Comparison of ENCODE assay signal across 15 cellular contexts in the genomic region with DNA sequence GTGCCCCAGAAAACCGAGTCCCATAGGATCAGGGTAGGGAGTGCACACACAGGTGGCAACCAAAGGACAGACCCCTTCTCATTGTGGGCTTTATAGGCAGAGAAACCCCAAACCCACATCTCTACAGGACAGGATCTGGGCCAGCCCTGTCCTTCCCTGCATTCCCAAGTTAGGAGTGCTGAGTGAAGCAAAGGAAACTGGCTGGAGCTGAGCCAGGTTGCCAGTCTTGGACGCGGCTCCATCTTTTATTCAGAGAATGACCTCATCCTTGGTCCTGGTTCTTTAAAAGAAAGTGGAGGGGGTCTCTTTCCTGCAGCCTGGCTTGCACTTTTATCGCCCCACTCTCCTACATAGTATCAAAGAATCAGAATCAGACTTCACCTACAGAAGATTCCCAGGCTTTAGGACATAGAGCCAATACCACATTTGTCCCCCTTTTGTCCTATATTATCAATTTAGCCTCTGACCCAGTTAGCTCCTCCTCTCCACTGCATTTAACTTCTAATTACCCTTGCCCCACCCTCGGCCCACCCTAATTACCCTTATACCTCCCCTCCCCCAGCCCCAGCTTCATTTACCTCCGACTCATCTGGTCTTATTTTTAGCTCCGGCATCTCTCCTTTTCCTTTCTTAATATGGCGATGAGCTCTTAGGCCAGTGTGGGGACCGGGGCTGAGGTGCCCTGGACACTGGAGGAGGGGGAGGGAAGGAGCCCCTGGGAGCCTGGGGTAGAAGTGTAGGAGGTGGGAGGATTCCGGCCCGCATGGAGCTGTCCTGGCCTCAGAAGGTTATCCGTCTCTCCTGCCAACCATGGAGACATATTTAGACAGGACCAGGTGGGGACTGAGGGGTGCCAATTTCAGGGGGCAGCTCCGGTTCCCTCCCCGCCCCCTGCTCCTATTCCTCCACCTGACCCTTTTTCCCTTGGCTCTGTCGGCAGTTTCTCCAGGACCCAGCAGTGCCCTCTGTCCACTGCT. TPM values are rescaled to one million over a fixed set of nuclear protein-coding genes. Genes with fewer than 3 reads are reported as not detected.
DNase-seq lines count a peak whose midpoint lies in the region; TF ChIP-seq lines count a peak whose summit lies in the region.
"Had no signal": no experiment of that assay in that cellular context is flagged by ENCODE, and none has a peak within 500 bp of the region (broad histone marks: within the 10 kb centered on the region; RNA-seq: fewer than 3 reads in every experiment).

Gene CASQ1, plus strand, starts transcription at position 927 of the 977 bp plus-strand sequence. CDS start 177 bp downstream, outside the sequence.

- no peak within 1 kb of the TSS for H3K4me3 Mint-ChIP-seq in HFFc6
- H3K4me3 Mint-ChIP-seq: immature natural killer cell, natural killer cell had no signal

- H3K79me2 ChIP-seq in osteoblast (ENCODE audit: insufficient read depth, low read length), result no peaks in the 10 kb centered on the region

- TF ChIP-seq CTCF in fibroblast of the aortic adventitia (IDR thresholded peaks at IDR 0.05; ENCODE audit: insufficient read depth, low read length) (no peak), osteoblast (IDR thresholded peaks at IDR 0.05; ENCODE audit: extremely low read depth, low read depth, low read length) (no peak), HFFc6 (IDR thresholded peaks at IDR 0.05) (no peak)

- H3K27me3 Mint-ChIP-seq in HFFc6 (ENCODE audit: insufficient read depth), result peaks cover 13% of the 10 kb centered on the region

- H3K27me3 ChIP-seq in osteoblast (ENCODE audit: insufficient read depth, low read length), result no peaks in the 10 kb centered on the region
- H3K27me3 ChIP-seq: vagina had no signal

- no peak within 1 kb of the TSS for H3K27ac Mint-ChIP-seq in HFFc6
- H3K27ac Mint-ChIP-seq: immature natural killer cell, natural killer cell had no signal

- H3K36me3 ChIP-seq in osteoblast (ENCODE audit: insufficient read depth, low read length), result no peaks in the 10 kb centered on the region
- H3K36me3 ChIP-seq: vagina had no signal

- no peaks in the 10 kb centered on the region for H3K9me3 ChIP-seq in osteoblast (ENCODE audit: low read depth, low read length)
- H3K9me3 ChIP-seq: vagina had no signal

- DNase-seq in AG08396 (ENCODE audit: low spot score) (peak; percentile 43), NCI-H226 (peak; percentile 69), fibroblast of the aortic adventitia (ENCODE audit: low read depth) (peak; percentile 50), osteoblast (ENCODE audit: insufficient read length, low spot score, missing footprints) (no peak), SW480 (ENCODE audit: low spot score) (no peak), KBM-7 (no peak), HFFc6 (no peak)
- DNase-seq in activated CD4-positive, alpha-beta T cell treated with anti-CD3 and anti-CD28 coated beads for 1 hour, result no peak
- DNase-seq: DMS79, immature natural killer cell, natural killer cell, NCI-H510A treated with DMSO at 0.1 percent for 48 hours, SHP77 treated with DMSO at 0.1 percent for 48 hours had no signal

- H3K4me1 Mint-ChIP-seq in HFFc6 (ENCODE audit: low read depth), result 0 out of 2 replicates have a peak, but pooled peaks cover 6% of the 10 kb centered on the region
- H3K4me1 Mint-ChIP-seq: immature natural killer cell, natural killer cell had no signal

- H3K9me3 Mint-ChIP-seq in HFFc6, result no peaks in the 10 kb centered on the region
- H3K9me3 Mint-ChIP-seq: immature natural killer cell, natural killer cell had no signal

- H3K36me3 Mint-ChIP-seq in HFFc6 (ENCODE audit: low read depth), result no peaks in the 10 kb centered on the region
- H3K36me3 Mint-ChIP-seq: immature natural killer cell, natural killer cell had no signal

- no peak within 1 kb of the TSS for H3K27ac ChIP-seq in osteoblast (ENCODE audit: low read depth, low read length)
- H3K27ac ChIP-seq: vagina, VCaP had no signal

- peak within 1 kb of the TSS; percentile 11 for H2AFZ ChIP-seq in osteoblast (ENCODE audit: low read length)

- H3K4me3 ChIP-seq in fibroblast of the aortic adventitia (ENCODE audit: low read depth, low read length), result no peak within 1 kb of the TSS
- H3K4me3 ChIP-seq in osteoblast (ENCODE audit: insufficient read depth, low read length), result no peak within 1 kb of the TSS
- H3K4me3 ChIP-seq: vagina had no signal

- no peak within 1 kb of the TSS for H3K4me2 ChIP-seq in osteoblast (ENCODE audit: insufficient read depth, low read length)

- in situ Hi-C loops in KBM-7 (cut with MboI; ENCODE audit: low pct_unique_long_range_greater_than_20kb, low sequenced_read_pairs), result no loop called here

- no peaks in the 10 kb centered on the region for H4K20me1 ChIP-seq in osteoblast (ENCODE audit: insufficient read depth, low read length)

- peaks cover 10% of the 10 kb centered on the region for H3K4me1 ChIP-seq in osteoblast (ENCODE audit: insufficient read depth, low read length)

RNA-seq across cellular contexts. Expression of gene CASQ1, which starts in this region (rescaled TPM):
- total RNA-seq in fibroblast of the aortic adventitia (ENCODE audit: low replicate concordance) (0.18 TPM in 1 of 2 replicates, not detected in the other), osteoblast (0.29 and 0.36 TPM in 2 replicates)
- under 1 TPM in 3 of 6 experiments, not detected in 3; 0.14 to 0.35 (median 0.19) TPM for total RNA-seq in HFFc6 (2021; fragmentation: NEBNext Ultra II Directional; extraction: Animal tissue kit (Norgen Biotek cat#: 25700))
- total RNA-seq: natural killer cell, vagina had no signal

Comparison
In these comparisons a context has a peak if more than half of its experiments do, and no peak if none do; other contexts are left out.
1. Peak in DNase-seq in fibroblast of the aortic adventitia; RNA of the gene not detected or under 1 TPM.
2. DNase-seq: peak in AG08396 (single experiment) and NCI-H226 (single experiment); none in osteoblast (single experiment), SW480 (single experiment), KBM-7 (single experiment), activated CD4-positive, alpha-beta T cell treated with anti-CD3 and anti-CD28 coated beads for 1 hour (single experiment) and HFFc6 (single experiment).